In genomic region chr2:241128266-241128665, GRCh38 we compare ENCODE assay signal across 1 cellular context.
TF ChIP-seq lines count a peak whose summit lies in the region.

No MANE protein-coding gene starts in this region.

TF ChIP-seq in GM12878, 131 proteins besides CTCF, POLR2A, EP300 and RAD21:
- TF ChIP-seq ZBED1 (IDR thresholded peaks at IDR 0.05; ENCODE audit: borderline replicate concordance), result no peak
- TF ChIP-seq EED (IDR thresholded peaks at IDR 0.05; ENCODE audit: low read depth), result no peak
- TF ChIP-seq NFYA (IDR thresholded peaks at IDR 0.05; ENCODE audit: borderline replicate concordance, low read depth, low read length), result no peak
- no peak for TF ChIP-seq BACH1 (IDR thresholded peaks at IDR 0.05; ENCODE audit: borderline replicate concordance)
- peak; percentile 11; the same call in 1 of the 2 replicates for TF ChIP-seq LARP7 (IDR thresholded peaks at IDR 0.05)
- TF ChIP-seq SMARCA5 (IDR thresholded peaks at IDR 0.05), result 0 out of 2 replicates have a peak, but pooled peaks have one; percentile 4
